In genomic region chrX:68895339-68896250, GRCh38 we compare ENCODE assay signal across 8 cellular contexts.
DNase-seq lines count a peak whose midpoint lies in the region; ATAC-seq, FAIRE-seq and TF ChIP-seq lines count a peak whose summit lies in the region.

No MANE protein-coding gene starts in this region.

- peak; percentile 7 for DNase-seq in NCI-H2029 (lab: John Stamatoyannopoulos, UW)
- DNase-seq in NCI-H2029 treated with DMSO at 0.1 percent for 48 hours (lab: John Stamatoyannopoulos, UW) = no peak
- peak; percentile 74 for DNase-seq in bronchial epithelial cell (ENCODE audit: low read depth)
- peak; percentile 53 for DNase-seq in left kidney (ENCODE audit: low read depth, low spot score)
- no peak for DNase-seq in NCI-H524 treated with DMSO at 0.1 percent for 48 hours (lab: John Stamatoyannopoulos, UW)
- no peak for DNase-seq in NCI-H446 treated with DMSO at 0.1 percent for 48 hours (lab: John Stamatoyannopoulos, UW)

- H3K4me3 ChIP-seq in bronchial epithelial cell (ENCODE audit: low read depth, low read length) = no peak overlapping the region

- TF ChIP-seq CTCF in bronchial epithelial cell (IDR thresholded peaks at IDR 0.05; ENCODE audit: insufficient read depth, low read length, severe bottlenecking) = no peak

- H3K27ac ChIP-seq in temporal lobe (ENCODE audit: low read depth, low read length) = peak overlapping the region; percentile 7

- H3K27me3 ChIP-seq in bronchial epithelial cell (ENCODE audit: control insufficient read depth, insufficient read depth, low read length) = no peaks in the 10 kb centered on the region

- no peak for ATAC-seq in HG03378 (IDR thresholded peaks at IDR 0.05; ENCODE audit: unreplicated experiment)

- no peaks in the 10 kb centered on the region for H3K36me3 ChIP-seq in bronchial epithelial cell (ENCODE audit: control insufficient read depth, insufficient read depth, low read length)

- peak; percentile 32 for FAIRE-seq in bronchial epithelial cell (lab: Jason Lieb, UNC)

Comparison
In these comparisons a context has a peak if more than half of its experiments do, and no peak if none do; other contexts are left out.
1. DNase-seq: peak in NCI-H2029 (single experiment), bronchial epithelial cell (single experiment) and left kidney (single experiment); none in NCI-H2029 treated with DMSO at 0.1 percent for 48 hours (single experiment), NCI-H524 treated with DMSO at 0.1 percent for 48 hours (single experiment) and NCI-H446 treated with DMSO at 0.1 percent for 48 hours (single experiment).